Comparison of ENCODE assay signal across 1 cellular context in genomic region chr17:48970865-48971687, GRCh38.
TF ChIP-seq lines count a peak whose summit lies in the region.

No MANE protein-coding gene starts in this region.

TF ChIP-seq in HepG2, 621 proteins besides CTCF, POLR2A, EP300 and RAD21 (continued from another document and continues in another):
- TF ChIP-seq, protein P1, sequence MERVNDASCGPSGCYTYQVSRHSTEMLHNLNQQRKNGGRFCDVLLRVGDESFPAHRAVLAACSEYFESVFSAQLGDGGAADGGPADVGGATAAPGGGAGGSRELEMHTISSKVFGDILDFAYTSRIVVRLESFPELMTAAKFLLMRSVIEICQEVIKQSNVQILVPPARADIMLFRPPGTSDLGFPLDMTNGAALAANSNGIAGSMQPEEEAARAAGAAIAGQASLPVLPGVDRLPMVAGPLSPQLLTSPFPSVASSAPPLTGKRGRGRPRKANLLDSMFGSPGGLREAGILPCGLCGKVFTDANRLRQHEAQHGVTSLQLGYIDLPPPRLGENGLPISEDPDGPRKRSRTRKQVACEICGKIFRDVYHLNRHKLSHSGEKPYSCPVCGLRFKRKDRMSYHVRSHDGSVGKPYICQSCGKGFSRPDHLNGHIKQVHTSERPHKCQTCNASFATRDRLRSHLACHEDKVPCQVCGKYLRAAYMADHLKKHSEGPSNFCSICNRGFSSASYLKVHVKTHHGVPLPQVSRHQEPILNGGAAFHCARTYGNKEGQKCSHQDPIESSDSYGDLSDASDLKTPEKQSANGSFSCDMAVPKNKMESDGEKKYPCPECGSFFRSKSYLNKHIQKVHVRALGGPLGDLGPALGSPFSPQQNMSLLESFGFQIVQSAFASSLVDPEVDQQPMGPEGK (CRISPR knock-in tag; IDR thresholded peaks at IDR 0.05) = peak; percentile 97
- no peak for TF ChIP-seq ZNF7 (CRISPR knock-in tag; IDR thresholded peaks at IDR 0.05)
- TF ChIP-seq MED13 (CRISPR knock-in tag; IDR thresholded peaks at IDR 0.05) = 0 out of 2 replicates have a peak, but pooled peaks have one; percentile 67
- TF ChIP-seq, protein P2, sequence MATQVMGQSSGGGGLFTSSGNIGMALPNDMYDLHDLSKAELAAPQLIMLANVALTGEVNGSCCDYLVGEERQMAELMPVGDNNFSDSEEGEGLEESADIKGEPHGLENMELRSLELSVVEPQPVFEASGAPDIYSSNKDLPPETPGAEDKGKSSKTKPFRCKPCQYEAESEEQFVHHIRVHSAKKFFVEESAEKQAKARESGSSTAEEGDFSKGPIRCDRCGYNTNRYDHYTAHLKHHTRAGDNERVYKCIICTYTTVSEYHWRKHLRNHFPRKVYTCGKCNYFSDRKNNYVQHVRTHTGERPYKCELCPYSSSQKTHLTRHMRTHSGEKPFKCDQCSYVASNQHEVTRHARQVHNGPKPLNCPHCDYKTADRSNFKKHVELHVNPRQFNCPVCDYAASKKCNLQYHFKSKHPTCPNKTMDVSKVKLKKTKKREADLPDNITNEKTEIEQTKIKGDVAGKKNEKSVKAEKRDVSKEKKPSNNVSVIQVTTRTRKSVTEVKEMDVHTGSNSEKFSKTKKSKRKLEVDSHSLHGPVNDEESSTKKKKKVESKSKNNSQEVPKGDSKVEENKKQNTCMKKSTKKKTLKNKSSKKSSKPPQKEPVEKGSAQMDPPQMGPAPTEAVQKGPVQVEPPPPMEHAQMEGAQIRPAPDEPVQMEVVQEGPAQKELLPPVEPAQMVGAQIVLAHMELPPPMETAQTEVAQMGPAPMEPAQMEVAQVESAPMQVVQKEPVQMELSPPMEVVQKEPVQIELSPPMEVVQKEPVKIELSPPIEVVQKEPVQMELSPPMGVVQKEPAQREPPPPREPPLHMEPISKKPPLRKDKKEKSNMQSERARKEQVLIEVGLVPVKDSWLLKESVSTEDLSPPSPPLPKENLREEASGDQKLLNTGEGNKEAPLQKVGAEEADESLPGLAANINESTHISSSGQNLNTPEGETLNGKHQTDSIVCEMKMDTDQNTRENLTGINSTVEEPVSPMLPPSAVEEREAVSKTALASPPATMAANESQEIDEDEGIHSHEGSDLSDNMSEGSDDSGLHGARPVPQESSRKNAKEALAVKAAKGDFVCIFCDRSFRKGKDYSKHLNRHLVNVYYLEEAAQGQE (IDR thresholded peaks at IDR 0.05; ENCODE audit: borderline replicate concordance in 1 of 2, low read depth in 1 of 2, low read length in 2 of 2) = peak in 1 of 2 experiments; percentile 27; a peak in 1 of 4 replicates
- TF ChIP-seq IRF2 (CRISPR knock-in tag; IDR thresholded peaks at IDR 0.05) = peak; percentile 73
- TF ChIP-seq ZNF724P (CRISPR knock-in tag; IDR thresholded peaks at IDR 0.05; ENCODE audit: borderline replicate concordance) = no peak; the same call in 1 of the 2 replicates
- TF ChIP-seq FOXK1 (CRISPR knock-in tag; IDR thresholded peaks at IDR 0.05; ENCODE audit: borderline replicate concordance, low read depth) = peak; percentile 32; the same call in 1 of the 2 replicates
- TF ChIP-seq ZNF660 (CRISPR knock-in tag; IDR thresholded peaks at IDR 0.05; ENCODE audit: borderline replicate concordance, low read depth) = no peak
- TF ChIP-seq ZNF501 (CRISPR knock-in tag; IDR thresholded peaks at IDR 0.05) = peak; percentile 64
- TF ChIP-seq SALL2 (CRISPR knock-in tag; IDR thresholded peaks at IDR 0.05) = peak; percentile 82
- TF ChIP-seq CENPBD1 (CRISPR knock-in tag; IDR thresholded peaks at IDR 0.05; ENCODE audit: borderline replicate concordance, low read depth) = no peak
- TF ChIP-seq ZNF101 (CRISPR knock-in tag; IDR thresholded peaks at IDR 0.05; ENCODE audit: borderline replicate concordance, low read depth) = no peak
- TF ChIP-seq CSRNP1 (CRISPR knock-in tag; IDR thresholded peaks at IDR 0.05) = no peak; the same call in 1 of the 2 replicates
- peak; percentile 63; the same call in 1 of the 2 replicates for TF ChIP-seq ZBTB38 (CRISPR knock-in tag; IDR thresholded peaks at IDR 0.05)
- 0 out of 2 replicates have a peak, but pooled peaks have one; percentile 77 for TF ChIP-seq ZFP36L1 (CRISPR knock-in tag; IDR thresholded peaks at IDR 0.05)
- TF ChIP-seq SNAPC5 (CRISPR knock-in tag; IDR thresholded peaks at IDR 0.05; ENCODE audit: borderline replicate concordance) = peak; percentile 59; the same call in 1 of the 2 replicates
- no peak for TF ChIP-seq ZBTB2 (CRISPR knock-in tag; IDR thresholded peaks at IDR 0.05; ENCODE audit: low read depth)
- TF ChIP-seq NCOA5 (CRISPR knock-in tag; IDR thresholded peaks at IDR 0.05) = no peak
- peak; percentile 53; the same call in 1 of the 2 replicates for TF ChIP-seq NFYB (CRISPR knock-in tag; IDR thresholded peaks at IDR 0.05)
- peak; percentile 91 for TF ChIP-seq SP5 (CRISPR knock-in tag; IDR thresholded peaks at IDR 0.05; ENCODE audit: borderline replicate concordance, low read depth)
- TF ChIP-seq ZNF816 (CRISPR knock-in tag; IDR thresholded peaks at IDR 0.05; ENCODE audit: borderline replicate concordance) = peak; percentile 13; the same call in 1 of the 2 replicates
- TF ChIP-seq ELF1 (CRISPR knock-in tag; IDR thresholded peaks at IDR 0.05) = peak; percentile 25
- TF ChIP-seq NCOA2 (CRISPR knock-in tag; IDR thresholded peaks at IDR 0.05) = peak; percentile 77
- TF ChIP-seq MAFK (conservative IDR thresholded peaks at IDR 0.05 in 1 of 2, IDR thresholded peaks at IDR 0.05 in 1 of 2; ENCODE audit: low read length in 2 of 2) = no peak
- TF ChIP-seq, protein P3, sequence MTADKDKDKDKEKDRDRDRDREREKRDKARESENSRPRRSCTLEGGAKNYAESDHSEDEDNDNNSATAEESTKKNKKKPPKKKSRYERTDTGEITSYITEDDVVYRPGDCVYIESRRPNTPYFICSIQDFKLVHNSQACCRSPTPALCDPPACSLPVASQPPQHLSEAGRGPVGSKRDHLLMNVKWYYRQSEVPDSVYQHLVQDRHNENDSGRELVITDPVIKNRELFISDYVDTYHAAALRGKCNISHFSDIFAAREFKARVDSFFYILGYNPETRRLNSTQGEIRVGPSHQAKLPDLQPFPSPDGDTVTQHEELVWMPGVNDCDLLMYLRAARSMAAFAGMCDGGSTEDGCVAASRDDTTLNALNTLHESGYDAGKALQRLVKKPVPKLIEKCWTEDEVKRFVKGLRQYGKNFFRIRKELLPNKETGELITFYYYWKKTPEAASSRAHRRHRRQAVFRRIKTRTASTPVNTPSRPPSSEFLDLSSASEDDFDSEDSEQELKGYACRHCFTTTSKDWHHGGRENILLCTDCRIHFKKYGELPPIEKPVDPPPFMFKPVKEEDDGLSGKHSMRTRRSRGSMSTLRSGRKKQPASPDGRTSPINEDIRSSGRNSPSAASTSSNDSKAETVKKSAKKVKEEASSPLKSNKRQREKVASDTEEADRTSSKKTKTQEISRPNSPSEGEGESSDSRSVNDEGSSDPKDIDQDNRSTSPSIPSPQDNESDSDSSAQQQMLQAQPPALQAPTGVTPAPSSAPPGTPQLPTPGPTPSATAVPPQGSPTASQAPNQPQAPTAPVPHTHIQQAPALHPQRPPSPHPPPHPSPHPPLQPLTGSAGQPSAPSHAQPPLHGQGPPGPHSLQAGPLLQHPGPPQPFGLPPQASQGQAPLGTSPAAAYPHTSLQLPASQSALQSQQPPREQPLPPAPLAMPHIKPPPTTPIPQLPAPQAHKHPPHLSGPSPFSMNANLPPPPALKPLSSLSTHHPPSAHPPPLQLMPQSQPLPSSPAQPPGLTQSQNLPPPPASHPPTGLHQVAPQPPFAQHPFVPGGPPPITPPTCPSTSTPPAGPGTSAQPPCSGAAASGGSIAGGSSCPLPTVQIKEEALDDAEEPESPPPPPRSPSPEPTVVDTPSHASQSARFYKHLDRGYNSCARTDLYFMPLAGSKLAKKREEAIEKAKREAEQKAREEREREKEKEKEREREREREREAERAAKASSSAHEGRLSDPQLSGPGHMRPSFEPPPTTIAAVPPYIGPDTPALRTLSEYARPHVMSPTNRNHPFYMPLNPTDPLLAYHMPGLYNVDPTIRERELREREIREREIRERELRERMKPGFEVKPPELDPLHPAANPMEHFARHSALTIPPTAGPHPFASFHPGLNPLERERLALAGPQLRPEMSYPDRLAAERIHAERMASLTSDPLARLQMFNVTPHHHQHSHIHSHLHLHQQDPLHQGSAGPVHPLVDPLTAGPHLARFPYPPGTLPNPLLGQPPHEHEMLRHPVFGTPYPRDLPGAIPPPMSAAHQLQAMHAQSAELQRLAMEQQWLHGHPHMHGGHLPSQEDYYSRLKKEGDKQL (CRISPR knock-in tag; IDR thresholded peaks at IDR 0.05; ENCODE audit: low read depth) = no peak
- TF ChIP-seq RBM22 (optimal IDR thresholded peaks at IDR 0.05; ENCODE audit: low read length) = no peak
- TF ChIP-seq ZNF841 (CRISPR knock-in tag; IDR thresholded peaks at IDR 0.05; ENCODE audit: borderline replicate concordance) = no peak
- TF ChIP-seq SNAPC2 (CRISPR knock-in tag; IDR thresholded peaks at IDR 0.05) = peak; percentile 88
- no peak for TF ChIP-seq NCOA1 (CRISPR knock-in tag; IDR thresholded peaks at IDR 0.05)
- TF ChIP-seq ZNF280B (CRISPR knock-in tag; IDR thresholded peaks at IDR 0.05; ENCODE audit: borderline replicate concordance) = no peak
- no peak; the same call in 1 of the 2 replicates for TF ChIP-seq ZNF33B (CRISPR knock-in tag; IDR thresholded peaks at IDR 0.05)
- TF ChIP-seq MXD1 (CRISPR knock-in tag; IDR thresholded peaks at IDR 0.05) = peak; percentile 51; the same call in 1 of the 2 replicates
- TF ChIP-seq GATAD1 (CRISPR knock-in tag; IDR thresholded peaks at IDR 0.05) = peak; percentile 76
- no peak for TF ChIP-seq ZNF777 (CRISPR knock-in tag; IDR thresholded peaks at IDR 0.05)
- TF ChIP-seq CHD2 (IDR thresholded peaks at IDR 0.05; ENCODE audit: low read depth, low read length) = no peak
- TF ChIP-seq SCMH1 (CRISPR knock-in tag; IDR thresholded peaks at IDR 0.05; ENCODE audit: borderline replicate concordance) = no peak
- TF ChIP-seq ZNF317 (CRISPR knock-in tag; IDR thresholded peaks at IDR 0.05) = peak; percentile 60; the same call in 1 of the 2 replicates
- TF ChIP-seq ZNF674 (CRISPR knock-in tag; IDR thresholded peaks at IDR 0.05; ENCODE audit: low read depth) = no peak
- peak; percentile 78; the same call in 1 of the 2 replicates for TF ChIP-seq CHD4 (IDR thresholded peaks at IDR 0.05; ENCODE audit: borderline replicate concordance, low read length)
- TF ChIP-seq ZZZ3 (CRISPR knock-in tag; IDR thresholded peaks at IDR 0.05; ENCODE audit: borderline replicate concordance) = no peak
- TF ChIP-seq, protein P4, sequence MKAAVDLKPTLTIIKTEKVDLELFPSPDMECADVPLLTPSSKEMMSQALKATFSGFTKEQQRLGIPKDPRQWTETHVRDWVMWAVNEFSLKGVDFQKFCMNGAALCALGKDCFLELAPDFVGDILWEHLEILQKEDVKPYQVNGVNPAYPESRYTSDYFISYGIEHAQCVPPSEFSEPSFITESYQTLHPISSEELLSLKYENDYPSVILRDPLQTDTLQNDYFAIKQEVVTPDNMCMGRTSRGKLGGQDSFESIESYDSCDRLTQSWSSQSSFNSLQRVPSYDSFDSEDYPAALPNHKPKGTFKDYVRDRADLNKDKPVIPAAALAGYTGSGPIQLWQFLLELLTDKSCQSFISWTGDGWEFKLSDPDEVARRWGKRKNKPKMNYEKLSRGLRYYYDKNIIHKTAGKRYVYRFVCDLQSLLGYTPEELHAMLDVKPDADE (CRISPR knock-in tag; IDR thresholded peaks at IDR 0.05) = no peak
- TF ChIP-seq CBX2 (IDR thresholded peaks at IDR 0.05; ENCODE audit: low read depth, low read length) = no peak
- TF ChIP-seq CBX2 (CRISPR knock-in tag; IDR thresholded peaks at IDR 0.05; ENCODE audit: low read depth) = no peak
- TF ChIP-seq PHF20 (CRISPR knock-in tag; IDR thresholded peaks at IDR 0.05) = no peak
- TF ChIP-seq POLR2G (IDR thresholded peaks at IDR 0.05; ENCODE audit: low read depth, low read length) = peak; percentile 86
- no peak for TF ChIP-seq ZNF260 (CRISPR knock-in tag; IDR thresholded peaks at IDR 0.05; ENCODE audit: borderline replicate concordance, low read depth)
- TF ChIP-seq BRCA1 (CRISPR knock-in tag; IDR thresholded peaks at IDR 0.05) = no peak
